3 cellular contexts compared by ENCODE assay signal in genomic region chr13:76153239-76153638, GRCh38.
"Had no signal": no experiment of that assay in that cellular context is flagged by ENCODE, and none has a peak within 500 bp of the region (broad histone marks: within the 10 kb centered on the region; RNA-seq: fewer than 3 reads in every experiment).

No MANE protein-coding gene starts in this region.

- DNase-seq: GDM1, GF-D8 had no signal

- H3K4me3 ChIP-seq: GM12878 had no signal

- ATAC-seq: GM12878 had no signal
